In genomic region chr9:128940271-128940921, GRCh38 we compare ENCODE assay signal across 1 cellular context.
TF ChIP-seq lines count a peak whose summit lies in the region.

No MANE protein-coding gene starts in this region.

TF ChIP-seq in HepG2, 621 proteins besides CTCF, POLR2A, EP300 and RAD21 (continues in another document):
- TF ChIP-seq RARA (CRISPR knock-in tag; IDR thresholded peaks at IDR 0.05) (peak; percentile 46; the same call in 1 of the 2 replicates), FOXO1 (CRISPR knock-in tag; IDR thresholded peaks at IDR 0.05) (no peak), ZNF383 (CRISPR knock-in tag; IDR thresholded peaks at IDR 0.05; ENCODE audit: borderline replicate concordance) (no peak), ZNF44 (CRISPR knock-in tag; IDR thresholded peaks at IDR 0.05) (no peak), RBM22 (optimal IDR thresholded peaks at IDR 0.05; ENCODE audit: low read length) (no peak), EEA1 (CRISPR knock-in tag; IDR thresholded peaks at IDR 0.05; ENCODE audit: borderline replicate concordance) (no peak), RXRB (CRISPR knock-in tag; IDR thresholded peaks at IDR 0.05; ENCODE audit: borderline replicate concordance) (peak; percentile 93), POGZ (CRISPR knock-in tag; IDR thresholded peaks at IDR 0.05) (no peak), MYC (CRISPR knock-in tag; IDR thresholded peaks at IDR 0.05; ENCODE audit: borderline replicate concordance) (no peak), SIX4 (CRISPR knock-in tag; IDR thresholded peaks at IDR 0.05) (no peak), FOSL1 (CRISPR knock-in tag; IDR thresholded peaks at IDR 0.05; ENCODE audit: borderline replicate concordance) (no peak), RBM39 (IDR thresholded peaks at IDR 0.05; ENCODE audit: low read depth, low read length, poor library complexity, severe bottlenecking) (no peak), NFKB2 (CRISPR knock-in tag; IDR thresholded peaks at IDR 0.05; ENCODE audit: borderline replicate concordance) (no peak), RXRA (CRISPR knock-in tag; IDR thresholded peaks at IDR 0.05) (peak; percentile 82), ATF1 (CRISPR knock-in tag; IDR thresholded peaks at IDR 0.05) (no peak), AHR (CRISPR knock-in tag; IDR thresholded peaks at IDR 0.05) (no peak), NFYB (CRISPR knock-in tag; IDR thresholded peaks at IDR 0.05) (no peak), SALL1 (CRISPR knock-in tag; IDR thresholded peaks at IDR 0.05) (no peak), ZFP62 (CRISPR knock-in tag; IDR thresholded peaks at IDR 0.05) (no peak), ZEB1 (IDR thresholded peaks at IDR 0.05; ENCODE audit: insufficient replicate concordance, low read depth) (no peak), NR2F6 (IDR thresholded peaks at IDR 0.05) (peak; percentile 36; the same call in 1 of the 2 replicates), NR2F6 (CRISPR knock-in tag; IDR thresholded peaks at IDR 0.05) (0 out of 2 replicates have a peak, but pooled peaks have one; percentile 28), GATA4 (IDR thresholded peaks at IDR 0.05; ENCODE audit: borderline replicate concordance, low read depth) (no peak), WIZ (CRISPR knock-in tag; IDR thresholded peaks at IDR 0.05) (no peak), ZNF841 (CRISPR knock-in tag; IDR thresholded peaks at IDR 0.05; ENCODE audit: borderline replicate concordance) (no peak), ZNF589 (CRISPR knock-in tag; conservative IDR thresholded peaks at IDR 0.05) (no peak), ISL2 (CRISPR knock-in tag; IDR thresholded peaks at IDR 0.05) (no peak), SAP130 (CRISPR knock-in tag; IDR thresholded peaks at IDR 0.05; ENCODE audit: low read depth) (peak; percentile 33; the same call in 1 of the 2 replicates), STAT6 (CRISPR knock-in tag; IDR thresholded peaks at IDR 0.05; ENCODE audit: borderline replicate concordance) (no peak), MBNL3 (CRISPR knock-in tag; conservative IDR thresholded peaks at IDR 0.05) (no peak), PLRG1 (conservative IDR thresholded peaks at IDR 0.05) (no peak), TCF7 (IDR thresholded peaks at IDR 0.05; ENCODE audit: low read depth) (no peak), ZNF10 (CRISPR knock-in tag; IDR thresholded peaks at IDR 0.05; ENCODE audit: borderline replicate concordance, low read depth) (no peak), TBX3 (IDR thresholded peaks at IDR 0.05; ENCODE audit: borderline replicate concordance) (no peak), FOXA3 (CRISPR knock-in tag; IDR thresholded peaks at IDR 0.05) (no peak), ZNF3 (CRISPR knock-in tag; IDR thresholded peaks at IDR 0.05) (no peak), ZNF160 (CRISPR knock-in tag; IDR thresholded peaks at IDR 0.05) (no peak), HOXA3 (CRISPR knock-in tag; IDR thresholded peaks at IDR 0.05) (no peak), ZNF609 (CRISPR knock-in tag; IDR thresholded peaks at IDR 0.05; ENCODE audit: borderline replicate concordance) (no peak), NR2F1 (CRISPR knock-in tag; IDR thresholded peaks at IDR 0.05) (peak in 1 of 2 experiments; percentile 22; a peak in 1 of 4 replicates)
- TF ChIP-seq, protein P1, sequence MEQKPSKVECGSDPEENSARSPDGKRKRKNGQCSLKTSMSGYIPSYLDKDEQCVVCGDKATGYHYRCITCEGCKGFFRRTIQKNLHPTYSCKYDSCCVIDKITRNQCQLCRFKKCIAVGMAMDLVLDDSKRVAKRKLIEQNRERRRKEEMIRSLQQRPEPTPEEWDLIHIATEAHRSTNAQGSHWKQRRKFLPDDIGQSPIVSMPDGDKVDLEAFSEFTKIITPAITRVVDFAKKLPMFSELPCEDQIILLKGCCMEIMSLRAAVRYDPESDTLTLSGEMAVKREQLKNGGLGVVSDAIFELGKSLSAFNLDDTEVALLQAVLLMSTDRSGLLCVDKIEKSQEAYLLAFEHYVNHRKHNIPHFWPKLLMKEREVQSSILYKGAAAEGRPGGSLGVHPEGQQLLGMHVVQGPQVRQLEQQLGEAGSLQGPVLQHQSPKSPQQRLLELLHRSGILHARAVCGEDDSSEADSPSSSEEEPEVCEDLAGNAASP (CRISPR knock-in tag; IDR thresholded peaks at IDR 0.05; ENCODE audit: borderline replicate concordance) = peak; percentile 93
- TF ChIP-seq, protein P2, sequence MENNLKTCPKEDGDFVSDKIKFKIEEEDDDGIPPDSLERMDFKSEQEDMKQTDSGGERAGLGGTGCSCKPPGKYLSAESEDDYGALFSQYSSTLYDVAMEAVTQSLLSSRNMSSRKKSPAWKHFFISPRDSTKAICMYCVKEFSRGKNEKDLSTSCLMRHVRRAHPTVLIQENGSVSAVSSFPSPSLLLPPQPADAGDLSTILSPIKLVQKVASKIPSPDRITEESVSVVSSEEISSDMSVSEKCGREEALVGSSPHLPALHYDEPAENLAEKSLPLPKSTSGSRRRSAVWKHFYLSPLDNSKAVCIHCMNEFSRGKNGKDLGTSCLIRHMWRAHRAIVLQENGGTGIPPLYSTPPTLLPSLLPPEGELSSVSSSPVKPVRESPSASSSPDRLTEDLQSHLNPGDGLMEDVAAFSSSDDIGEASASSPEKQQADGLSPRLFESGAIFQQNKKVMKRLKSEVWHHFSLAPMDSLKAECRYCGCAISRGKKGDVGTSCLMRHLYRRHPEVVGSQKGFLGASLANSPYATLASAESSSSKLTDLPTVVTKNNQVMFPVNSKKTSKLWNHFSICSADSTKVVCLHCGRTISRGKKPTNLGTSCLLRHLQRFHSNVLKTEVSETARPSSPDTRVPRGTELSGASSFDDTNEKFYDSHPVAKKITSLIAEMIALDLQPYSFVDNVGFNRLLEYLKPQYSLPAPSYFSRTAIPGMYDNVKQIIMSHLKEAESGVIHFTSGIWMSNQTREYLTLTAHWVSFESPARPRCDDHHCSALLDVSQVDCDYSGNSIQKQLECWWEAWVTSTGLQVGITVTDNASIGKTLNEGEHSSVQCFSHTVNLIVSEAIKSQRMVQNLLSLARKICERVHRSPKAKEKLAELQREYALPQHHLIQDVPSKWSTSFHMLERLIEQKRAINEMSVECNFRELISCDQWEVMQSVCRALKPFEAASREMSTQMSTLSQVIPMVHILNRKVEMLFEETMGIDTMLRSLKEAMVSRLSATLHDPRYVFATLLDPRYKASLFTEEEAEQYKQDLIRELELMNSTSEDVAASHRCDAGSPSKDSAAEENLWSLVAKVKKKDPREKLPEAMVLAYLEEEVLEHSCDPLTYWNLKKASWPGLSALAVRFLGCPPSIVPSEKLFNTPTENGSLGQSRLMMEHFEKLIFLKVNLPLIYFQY (CRISPR knock-in tag; IDR thresholded peaks at IDR 0.05; ENCODE audit: borderline replicate concordance) = no peak
- TF ChIP-seq, protein P3, sequence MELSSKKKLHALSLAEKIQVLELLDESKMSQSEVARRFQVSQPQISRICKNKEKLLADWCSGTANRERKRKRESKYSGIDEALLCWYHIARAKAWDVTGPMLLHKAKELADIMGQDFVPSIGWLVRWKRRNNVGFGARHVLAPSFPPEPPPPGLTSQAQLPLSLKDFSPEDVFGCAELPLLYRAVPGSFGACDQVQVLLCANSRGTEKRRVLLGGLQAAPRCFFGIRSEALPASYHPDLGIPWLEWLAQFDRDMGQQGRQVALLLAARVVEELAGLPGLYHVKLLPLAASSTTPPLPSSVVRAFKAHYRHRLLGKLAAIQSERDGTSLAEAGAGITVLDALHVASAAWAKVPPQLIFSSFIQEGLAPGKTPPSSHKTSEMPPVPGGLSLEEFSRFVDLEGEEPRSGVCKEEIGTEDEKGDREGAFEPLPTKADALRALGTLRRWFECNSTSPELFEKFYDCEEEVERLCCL (CRISPR knock-in tag; IDR thresholded peaks at IDR 0.05; ENCODE audit: borderline replicate concordance) = no peak
- TF ChIP-seq, protein P4, sequence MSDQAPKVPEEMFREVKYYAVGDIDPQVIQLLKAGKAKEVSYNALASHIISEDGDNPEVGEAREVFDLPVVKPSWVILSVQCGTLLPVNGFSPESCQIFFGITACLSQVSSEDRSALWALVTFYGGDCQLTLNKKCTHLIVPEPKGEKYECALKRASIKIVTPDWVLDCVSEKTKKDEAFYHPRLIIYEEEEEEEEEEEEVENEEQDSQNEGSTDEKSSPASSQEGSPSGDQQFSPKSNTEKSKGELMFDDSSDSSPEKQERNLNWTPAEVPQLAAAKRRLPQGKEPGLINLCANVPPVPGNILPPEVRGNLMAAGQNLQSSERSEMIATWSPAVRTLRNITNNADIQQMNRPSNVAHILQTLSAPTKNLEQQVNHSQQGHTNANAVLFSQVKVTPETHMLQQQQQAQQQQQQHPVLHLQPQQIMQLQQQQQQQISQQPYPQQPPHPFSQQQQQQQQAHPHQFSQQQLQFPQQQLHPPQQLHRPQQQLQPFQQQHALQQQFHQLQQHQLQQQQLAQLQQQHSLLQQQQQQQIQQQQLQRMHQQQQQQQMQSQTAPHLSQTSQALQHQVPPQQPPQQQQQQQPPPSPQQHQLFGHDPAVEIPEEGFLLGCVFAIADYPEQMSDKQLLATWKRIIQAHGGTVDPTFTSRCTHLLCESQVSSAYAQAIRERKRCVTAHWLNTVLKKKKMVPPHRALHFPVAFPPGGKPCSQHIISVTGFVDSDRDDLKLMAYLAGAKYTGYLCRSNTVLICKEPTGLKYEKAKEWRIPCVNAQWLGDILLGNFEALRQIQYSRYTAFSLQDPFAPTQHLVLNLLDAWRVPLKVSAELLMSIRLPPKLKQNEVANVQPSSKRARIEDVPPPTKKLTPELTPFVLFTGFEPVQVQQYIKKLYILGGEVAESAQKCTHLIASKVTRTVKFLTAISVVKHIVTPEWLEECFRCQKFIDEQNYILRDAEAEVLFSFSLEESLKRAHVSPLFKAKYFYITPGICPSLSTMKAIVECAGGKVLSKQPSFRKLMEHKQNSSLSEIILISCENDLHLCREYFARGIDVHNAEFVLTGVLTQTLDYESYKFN (CRISPR knock-in tag; conservative IDR thresholded peaks at IDR 0.05) = 0 out of 2 replicates have a peak, but pooled peaks have one; percentile 12
